In the genomic region with DNA sequence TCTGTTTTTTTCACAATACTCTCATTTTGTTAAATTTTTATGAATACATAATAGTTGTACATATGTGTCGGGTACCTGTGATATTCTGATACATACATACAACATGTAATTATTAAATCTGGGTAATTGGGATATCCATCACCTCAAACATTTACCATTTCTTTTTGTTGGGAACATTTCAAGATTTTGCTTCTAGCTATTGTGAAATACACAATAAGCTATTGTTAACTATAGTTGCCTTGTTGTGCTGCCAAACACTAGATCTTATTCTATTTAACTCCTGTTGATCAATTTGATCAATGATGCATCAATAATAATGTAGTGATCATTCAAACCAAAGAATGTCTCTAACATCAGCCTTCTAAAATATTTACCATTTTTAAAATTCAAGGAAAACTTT, we compare ENCODE assay signal across 1 cellular context.
TF ChIP-seq lines count a peak whose summit lies in the region.

No MANE protein-coding gene starts in this region.

TF ChIP-seq in GM23338, 12 proteins besides CTCF, POLR2A, EP300 and RAD21 (continued from another document):
- TF ChIP-seq, protein P1, sequence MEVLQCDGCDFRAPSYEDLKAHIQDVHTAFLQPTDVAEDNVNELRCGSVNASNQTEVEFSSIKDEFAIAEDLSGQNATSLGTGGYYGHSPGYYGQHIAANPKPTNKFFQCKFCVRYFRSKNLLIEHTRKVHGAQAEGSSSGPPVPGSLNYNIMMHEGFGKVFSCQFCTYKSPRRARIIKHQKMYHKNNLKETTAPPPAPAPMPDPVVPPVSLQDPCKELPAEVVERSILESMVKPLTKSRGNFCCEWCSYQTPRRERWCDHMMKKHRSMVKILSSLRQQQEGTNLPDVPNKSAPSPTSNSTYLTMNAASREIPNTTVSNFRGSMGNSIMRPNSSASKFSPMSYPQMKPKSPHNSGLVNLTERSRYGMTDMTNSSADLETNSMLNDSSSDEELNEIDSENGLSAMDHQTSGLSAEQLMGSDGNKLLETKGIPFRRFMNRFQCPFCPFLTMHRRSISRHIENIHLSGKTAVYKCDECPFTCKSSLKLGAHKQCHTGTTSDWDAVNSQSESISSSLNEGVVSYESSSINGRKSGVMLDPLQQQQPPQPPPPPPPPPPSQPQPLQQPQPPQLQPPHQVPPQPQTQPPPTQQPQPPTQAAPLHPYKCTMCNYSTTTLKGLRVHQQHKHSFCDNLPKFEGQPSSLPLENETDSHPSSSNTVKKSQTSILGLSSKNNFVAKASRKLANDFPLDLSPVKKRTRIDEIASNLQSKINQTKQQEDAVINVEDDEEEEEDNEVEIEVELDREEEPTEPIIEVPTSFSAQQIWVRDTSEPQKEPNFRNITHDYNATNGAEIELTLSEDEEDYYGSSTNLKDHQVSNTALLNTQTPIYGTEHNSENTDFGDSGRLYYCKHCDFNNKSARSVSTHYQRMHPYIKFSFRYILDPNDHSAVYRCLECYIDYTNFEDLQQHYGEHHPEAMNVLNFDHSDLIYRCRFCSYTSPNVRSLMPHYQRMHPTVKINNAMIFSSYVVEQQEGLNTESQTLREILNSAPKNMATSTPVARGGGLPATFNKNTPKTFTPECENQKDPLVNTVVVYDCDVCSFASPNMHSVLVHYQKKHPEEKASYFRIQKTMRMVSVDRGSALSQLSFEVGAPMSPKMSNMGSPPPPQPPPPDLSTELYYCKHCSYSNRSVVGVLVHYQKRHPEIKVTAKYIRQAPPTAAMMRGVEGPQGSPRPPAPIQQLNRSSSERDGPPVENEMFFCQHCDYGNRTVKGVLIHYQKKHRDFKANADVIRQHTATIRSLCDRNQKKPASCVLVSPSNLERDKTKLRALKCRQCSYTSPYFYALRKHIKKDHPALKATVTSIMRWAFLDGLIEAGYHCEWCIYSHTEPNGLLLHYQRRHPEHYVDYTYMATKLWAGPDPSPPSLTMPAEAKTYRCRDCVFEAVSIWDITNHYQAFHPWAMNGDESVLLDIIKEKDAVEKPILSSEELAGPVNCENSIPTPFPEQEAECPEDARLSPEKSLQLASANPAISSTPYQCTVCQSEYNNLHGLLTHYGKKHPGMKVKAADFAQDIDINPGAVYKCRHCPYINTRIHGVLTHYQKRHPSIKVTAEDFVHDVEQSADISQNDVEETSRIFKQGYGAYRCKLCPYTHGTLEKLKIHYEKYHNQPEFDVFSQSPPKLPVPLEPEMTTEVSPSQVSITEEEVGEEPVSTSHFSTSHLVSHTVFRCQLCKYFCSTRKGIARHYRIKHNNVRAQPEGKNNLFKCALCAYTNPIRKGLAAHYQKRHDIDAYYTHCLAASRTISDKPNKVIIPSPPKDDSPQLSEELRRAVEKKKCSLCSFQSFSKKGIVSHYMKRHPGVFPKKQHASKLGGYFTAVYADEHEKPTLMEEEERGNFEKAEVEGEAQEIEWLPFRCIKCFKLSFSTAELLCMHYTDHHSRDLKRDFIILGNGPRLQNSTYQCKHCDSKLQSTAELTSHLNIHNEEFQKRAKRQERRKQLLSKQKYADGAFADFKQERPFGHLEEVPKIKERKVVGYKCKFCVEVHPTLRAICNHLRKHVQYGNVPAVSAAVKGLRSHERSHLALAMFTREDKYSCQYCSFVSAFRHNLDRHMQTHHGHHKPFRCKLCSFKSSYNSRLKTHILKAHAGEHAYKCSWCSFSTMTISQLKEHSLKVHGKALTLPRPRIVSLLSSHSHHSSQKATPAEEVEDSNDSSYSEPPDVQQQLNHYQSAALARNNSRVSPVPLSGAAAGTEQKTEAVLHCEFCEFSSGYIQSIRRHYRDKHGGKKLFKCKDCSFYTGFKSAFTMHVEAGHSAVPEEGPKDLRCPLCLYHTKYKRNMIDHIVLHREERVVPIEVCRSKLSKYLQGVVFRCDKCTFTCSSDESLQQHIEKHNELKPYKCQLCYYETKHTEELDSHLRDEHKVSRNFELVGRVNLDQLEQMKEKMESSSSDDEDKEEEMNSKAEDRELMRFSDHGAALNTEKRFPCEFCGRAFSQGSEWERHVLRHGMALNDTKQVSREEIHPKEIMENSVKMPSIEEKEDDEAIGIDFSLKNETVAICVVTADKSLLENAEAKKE (CRISPR knock-in tag; IDR thresholded peaks at IDR 0.05): no peak
TF ChIP-seq in GM23338: peak in this region for 0.
